1 cellular context compared by ENCODE assay signal in the genomic region with DNA sequence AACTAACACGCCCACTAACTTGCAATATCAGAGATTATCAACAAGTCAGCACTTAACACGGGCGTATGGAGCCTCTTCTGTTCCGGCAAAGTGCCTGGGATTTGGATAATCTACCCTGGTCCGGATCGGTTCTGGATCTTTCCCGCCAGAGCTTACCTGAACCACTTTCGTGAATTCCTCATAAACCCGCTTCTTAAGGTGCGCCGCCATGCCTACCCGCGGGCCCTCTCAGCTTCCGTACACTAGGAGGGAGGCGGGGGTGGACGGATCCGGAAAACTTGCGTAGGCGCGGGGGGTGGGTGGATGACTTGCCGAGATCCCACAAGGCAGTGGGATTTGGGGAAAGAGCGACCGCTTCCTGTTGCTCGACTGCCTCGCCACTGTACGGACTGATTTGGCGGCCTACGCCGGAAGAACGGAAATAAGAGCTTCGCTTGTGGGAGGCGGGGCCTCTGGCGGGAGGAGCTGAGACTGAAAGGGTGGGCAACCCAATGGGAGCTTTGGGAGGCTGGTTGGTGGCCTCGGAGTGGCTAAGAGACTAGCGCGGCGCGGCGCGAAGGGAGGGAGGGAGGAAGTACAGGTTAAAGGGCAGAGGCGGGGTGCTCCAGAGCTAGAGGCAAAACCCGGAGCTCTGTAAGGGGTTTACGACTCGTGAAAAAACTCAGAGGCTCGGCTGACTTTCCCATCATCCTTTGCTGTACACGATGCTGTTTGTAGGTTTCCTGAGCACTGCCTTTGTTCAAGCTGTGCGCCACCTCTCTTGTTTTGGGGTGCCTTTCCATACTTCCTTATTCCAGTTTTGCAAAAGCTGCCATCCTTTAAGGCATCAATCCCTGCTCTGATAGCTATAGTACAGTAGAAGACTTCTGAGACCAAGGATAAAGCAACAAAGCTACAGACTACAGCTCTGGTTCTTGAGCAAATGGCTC.
TF ChIP-seq lines count a peak whose summit lies in the region.

Gene INTS4 (minus strand): TSS at position 235 of the 929 bp plus-strand sequence. CDS start 25 bp downstream, at position 210.

TF ChIP-seq in HepG2, 621 proteins besides CTCF, POLR2A, EP300 and RAD21 (continued from another document and continues in another):
- TF ChIP-seq, protein P1, sequence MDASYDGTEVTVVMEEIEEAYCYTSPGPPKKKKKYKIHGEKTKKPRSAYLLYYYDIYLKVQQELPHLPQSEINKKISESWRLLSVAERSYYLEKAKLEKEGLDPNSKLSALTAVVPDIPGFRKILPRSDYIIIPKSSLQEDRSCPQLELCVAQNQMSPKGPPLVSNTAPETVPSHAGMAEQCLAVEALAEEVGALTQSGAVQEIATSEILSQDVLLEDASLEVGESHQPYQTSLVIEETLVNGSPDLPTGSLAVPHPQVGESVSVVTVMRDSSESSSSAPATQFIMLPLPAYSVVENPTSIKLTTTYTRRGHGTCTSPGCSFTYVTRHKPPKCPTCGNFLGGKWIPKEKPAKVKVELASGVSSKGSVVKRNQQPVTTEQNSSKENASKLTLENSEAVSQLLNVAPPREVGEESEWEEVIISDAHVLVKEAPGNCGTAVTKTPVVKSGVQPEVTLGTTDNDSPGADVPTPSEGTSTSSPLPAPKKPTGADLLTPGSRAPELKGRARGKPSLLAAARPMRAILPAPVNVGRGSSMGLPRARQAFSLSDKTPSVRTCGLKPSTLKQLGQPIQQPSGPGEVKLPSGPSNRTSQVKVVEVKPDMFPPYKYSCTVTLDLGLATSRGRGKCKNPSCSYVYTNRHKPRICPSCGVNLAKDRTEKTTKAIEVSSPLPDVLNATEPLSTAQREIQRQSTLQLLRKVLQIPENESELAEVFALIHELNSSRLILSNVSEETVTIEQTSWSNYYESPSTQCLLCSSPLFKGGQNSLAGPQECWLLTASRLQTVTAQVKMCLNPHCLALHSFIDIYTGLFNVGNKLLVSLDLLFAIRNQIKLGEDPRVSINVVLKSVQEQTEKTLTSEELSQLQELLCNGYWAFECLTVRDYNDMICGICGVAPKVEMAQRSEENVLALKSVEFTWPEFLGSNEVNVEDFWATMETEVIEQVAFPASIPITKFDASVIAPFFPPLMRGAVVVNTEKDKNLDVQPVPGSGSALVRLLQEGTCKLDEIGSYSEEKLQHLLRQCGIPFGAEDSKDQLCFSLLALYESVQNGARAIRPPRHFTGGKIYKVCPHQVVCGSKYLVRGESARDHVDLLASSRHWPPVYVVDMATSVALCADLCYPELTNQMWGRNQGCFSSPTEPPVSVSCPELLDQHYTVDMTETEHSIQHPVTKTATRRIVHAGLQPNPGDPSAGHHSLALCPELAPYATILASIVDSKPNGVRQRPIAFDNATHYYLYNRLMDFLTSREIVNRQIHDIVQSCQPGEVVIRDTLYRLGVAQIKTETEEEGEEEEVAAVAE (CRISPR knock-in tag; IDR thresholded peaks at IDR 0.05; ENCODE audit: borderline replicate concordance), result no peak; the same call in none of the 2 replicates
- TF ChIP-seq NR2F2 (IDR thresholded peaks at IDR 0.05; ENCODE audit: borderline replicate concordance, low read depth) (peak; percentile 77), SMYD3 (CRISPR knock-in tag; IDR thresholded peaks at IDR 0.05) (no peak), FLYWCH1 (CRISPR knock-in tag; IDR thresholded peaks at IDR 0.05) (no peak), NR2F1 (CRISPR knock-in tag; IDR thresholded peaks at IDR 0.05) (peak; percentile 75 to 93; a peak in 3 of 4 replicates), ZNF724P (CRISPR knock-in tag; IDR thresholded peaks at IDR 0.05; ENCODE audit: borderline replicate concordance) (peak; percentile 8; the same call in 1 of the 2 replicates), ARNT (IDR thresholded peaks at IDR 0.05) (no peak), ATRX (CRISPR knock-in tag; IDR thresholded peaks at IDR 0.05; ENCODE audit: borderline replicate concordance) (no peak), ZNF816 (CRISPR knock-in tag; IDR thresholded peaks at IDR 0.05; ENCODE audit: borderline replicate concordance) (no peak; the same call in 1 of the 2 replicates), ISL2 (CRISPR knock-in tag; IDR thresholded peaks at IDR 0.05) (peak; percentile 60), ZNF558 (CRISPR knock-in tag; IDR thresholded peaks at IDR 0.05; ENCODE audit: borderline replicate concordance) (0 out of 2 replicates have a peak, but pooled peaks have one; percentile 35), ZC3H13 (CRISPR knock-in tag; IDR thresholded peaks at IDR 0.05) (no peak), AHR (CRISPR knock-in tag; IDR thresholded peaks at IDR 0.05) (peak; percentile 88; the same call in 1 of the 2 replicates), ARID3A (IDR thresholded peaks at IDR 0.05; ENCODE audit: low read depth, low read length) (peak; percentile 11; the same call in 1 of the 2 replicates), RBM22 (optimal IDR thresholded peaks at IDR 0.05; ENCODE audit: low read length) (no peak), ZNF782 (CRISPR knock-in tag; IDR thresholded peaks at IDR 0.05; ENCODE audit: borderline replicate concordance) (no peak), ZNF501 (CRISPR knock-in tag; IDR thresholded peaks at IDR 0.05) (peak; percentile 76), BHLHE40 (IDR thresholded peaks at IDR 0.05; ENCODE audit: low read length) (no peak), EEA1 (CRISPR knock-in tag; IDR thresholded peaks at IDR 0.05; ENCODE audit: borderline replicate concordance) (no peak), ZNF550 (CRISPR knock-in tag; IDR thresholded peaks at IDR 0.05; ENCODE audit: borderline replicate concordance) (no peak), GATAD1 (CRISPR knock-in tag; IDR thresholded peaks at IDR 0.05) (peak; percentile 94), MXI1 (IDR thresholded peaks at IDR 0.05; ENCODE audit: borderline replicate concordance, low read depth, low read length) (peak; percentile 63; the same call in 1 of the 3 replicates), POLR2AphosphoS2 (IDR thresholded peaks at IDR 0.05; ENCODE audit: low read depth, low read length) (no peak), KDM3A (CRISPR knock-in tag; IDR thresholded peaks at IDR 0.05; ENCODE audit: low read depth) (peak; percentile 76; the same call in 1 of the 2 replicates), ZNF484 (CRISPR knock-in tag; IDR thresholded peaks at IDR 0.05; ENCODE audit: borderline replicate concordance, low read depth) (no peak), ZNF234 (CRISPR knock-in tag; conservative IDR thresholded peaks at IDR 0.05) (no peak), ZBTB21 (CRISPR knock-in tag; IDR thresholded peaks at IDR 0.05) (no peak), BCL6 (CRISPR knock-in tag; IDR thresholded peaks at IDR 0.05) (peak; percentile 16; the same call in 1 of the 2 replicates), RERE (CRISPR knock-in tag; IDR thresholded peaks at IDR 0.05; ENCODE audit: low read depth) (no peak), ZNF850 (CRISPR knock-in tag; conservative IDR thresholded peaks at IDR 0.05) (no peak), ZFP36L1 (CRISPR knock-in tag; IDR thresholded peaks at IDR 0.05) (peak; percentile 92), SP1 (IDR thresholded peaks at IDR 0.05) (no peak), SP1 (CRISPR knock-in tag; IDR thresholded peaks at IDR 0.05) (peak; percentile 58)
- TF ChIP-seq, protein P2, sequence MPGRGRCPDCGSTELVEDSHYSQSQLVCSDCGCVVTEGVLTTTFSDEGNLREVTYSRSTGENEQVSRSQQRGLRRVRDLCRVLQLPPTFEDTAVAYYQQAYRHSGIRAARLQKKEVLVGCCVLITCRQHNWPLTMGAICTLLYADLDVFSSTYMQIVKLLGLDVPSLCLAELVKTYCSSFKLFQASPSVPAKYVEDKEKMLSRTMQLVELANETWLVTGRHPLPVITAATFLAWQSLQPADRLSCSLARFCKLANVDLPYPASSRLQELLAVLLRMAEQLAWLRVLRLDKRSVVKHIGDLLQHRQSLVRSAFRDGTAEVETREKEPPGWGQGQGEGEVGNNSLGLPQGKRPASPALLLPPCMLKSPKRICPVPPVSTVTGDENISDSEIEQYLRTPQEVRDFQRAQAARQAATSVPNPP (CRISPR knock-in tag; IDR thresholded peaks at IDR 0.05), result no peak
- TF ChIP-seq, protein P3, sequence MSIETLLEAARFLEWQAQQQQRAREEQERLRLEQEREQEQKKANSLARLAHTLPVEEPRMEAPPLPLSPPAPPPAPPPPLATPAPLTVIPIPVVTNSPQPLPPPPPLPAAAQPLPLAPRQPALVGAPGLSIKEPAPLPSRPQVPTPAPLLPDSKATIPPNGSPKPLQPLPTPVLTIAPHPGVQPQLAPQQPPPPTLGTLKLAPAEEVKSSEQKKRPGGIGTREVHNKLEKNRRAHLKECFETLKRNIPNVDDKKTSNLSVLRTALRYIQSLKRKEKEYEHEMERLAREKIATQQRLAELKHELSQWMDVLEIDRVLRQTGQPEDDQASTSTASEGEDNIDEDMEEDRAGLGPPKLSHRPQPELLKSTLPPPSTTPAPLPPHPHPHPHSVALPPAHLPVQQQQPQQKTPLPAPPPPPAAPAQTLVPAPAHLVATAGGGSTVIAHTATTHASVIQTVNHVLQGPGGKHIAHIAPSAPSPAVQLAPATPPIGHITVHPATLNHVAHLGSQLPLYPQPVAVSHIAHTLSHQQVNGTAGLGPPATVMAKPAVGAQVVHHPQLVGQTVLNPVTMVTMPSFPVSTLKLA (IDR thresholded peaks at IDR 0.05), result peak; percentile 34
- TF ChIP-seq, protein P4, sequence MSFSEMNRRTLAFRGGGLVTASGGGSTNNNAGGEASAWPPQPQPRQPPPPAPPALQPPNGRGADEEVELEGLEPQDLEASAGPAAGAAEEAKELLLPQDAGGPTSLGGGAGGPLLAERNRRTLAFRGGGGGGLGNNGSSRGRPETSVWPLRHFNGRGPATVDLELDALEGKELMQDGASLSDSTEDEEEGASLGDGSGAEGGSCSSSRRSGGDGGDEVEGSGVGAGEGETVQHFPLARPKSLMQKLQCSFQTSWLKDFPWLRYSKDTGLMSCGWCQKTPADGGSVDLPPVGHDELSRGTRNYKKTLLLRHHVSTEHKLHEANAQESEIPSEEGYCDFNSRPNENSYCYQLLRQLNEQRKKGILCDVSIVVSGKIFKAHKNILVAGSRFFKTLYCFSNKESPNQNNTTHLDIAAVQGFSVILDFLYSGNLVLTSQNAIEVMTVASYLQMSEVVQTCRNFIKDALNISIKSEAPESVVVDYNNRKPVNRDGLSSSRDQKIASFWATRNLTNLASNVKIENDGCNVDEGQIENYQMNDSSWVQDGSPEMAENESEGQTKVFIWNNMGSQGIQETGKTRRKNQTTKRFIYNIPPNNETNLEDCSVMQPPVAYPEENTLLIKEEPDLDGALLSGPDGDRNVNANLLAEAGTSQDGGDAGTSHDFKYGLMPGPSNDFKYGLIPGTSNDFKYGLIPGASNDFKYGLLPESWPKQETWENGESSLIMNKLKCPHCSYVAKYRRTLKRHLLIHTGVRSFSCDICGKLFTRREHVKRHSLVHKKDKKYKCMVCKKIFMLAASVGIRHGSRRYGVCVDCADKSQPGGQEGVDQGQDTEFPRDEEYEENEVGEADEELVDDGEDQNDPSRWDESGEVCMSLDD (CRISPR knock-in tag; IDR thresholded peaks at IDR 0.05; ENCODE audit: borderline replicate concordance), result no peak
- TF ChIP-seq, protein P5, sequence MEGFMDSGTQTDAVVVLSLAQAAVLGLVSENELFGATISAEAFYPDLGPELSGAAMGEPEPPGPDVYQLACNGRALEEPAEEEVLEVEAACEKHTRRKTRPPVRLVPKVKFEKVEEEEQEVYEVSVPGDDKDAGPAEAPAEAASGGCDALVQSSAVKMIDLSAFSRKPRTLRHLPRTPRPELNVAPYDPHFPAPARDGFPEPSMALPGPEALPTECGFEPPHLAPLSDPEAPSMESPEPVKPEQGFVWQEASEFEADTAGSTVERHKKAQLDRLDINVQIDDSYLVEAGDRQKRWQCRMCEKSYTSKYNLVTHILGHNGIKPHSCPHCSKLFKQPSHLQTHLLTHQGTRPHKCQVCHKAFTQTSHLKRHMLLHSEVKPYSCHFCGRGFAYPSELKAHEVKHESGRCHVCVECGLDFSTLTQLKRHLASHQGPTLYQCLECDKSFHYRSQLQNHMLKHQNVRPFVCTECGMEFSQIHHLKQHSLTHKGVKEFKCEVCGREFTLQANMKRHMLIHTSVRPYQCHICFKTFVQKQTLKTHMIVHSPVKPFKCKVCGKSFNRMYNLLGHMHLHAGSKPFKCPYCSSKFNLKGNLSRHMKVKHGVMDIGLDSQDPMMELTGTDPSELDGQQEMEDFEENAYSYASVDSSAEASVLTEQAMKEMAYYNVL (CRISPR knock-in tag; IDR thresholded peaks at IDR 0.05; ENCODE audit: borderline replicate concordance), result peak; percentile 79; the same call in 1 of the 2 replicates
